Comparison of ENCODE assay signal across 1 cellular context in the genomic region with DNA sequence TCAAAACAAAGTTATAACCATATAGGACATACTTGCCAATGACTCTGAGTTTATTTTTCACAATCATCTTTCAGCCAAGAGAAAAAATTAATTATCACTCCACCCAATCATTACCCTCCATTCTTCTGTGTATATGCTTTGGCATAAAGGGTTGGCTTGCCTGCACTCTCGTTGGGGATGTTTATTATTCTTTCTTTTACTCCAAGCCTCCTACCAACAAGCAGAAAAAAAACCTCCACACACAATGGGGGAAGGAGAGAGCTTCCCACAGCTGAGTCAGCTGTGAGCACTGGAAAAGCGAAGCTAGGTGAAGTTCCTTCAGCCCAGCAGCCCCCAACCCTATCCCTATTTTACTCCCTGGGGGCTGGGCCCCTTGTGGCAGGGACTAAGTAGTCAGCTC.
TF ChIP-seq lines count a peak whose summit lies in the region.

No MANE protein-coding gene starts in this region.

TF ChIP-seq in GM23338, 12 proteins besides CTCF, POLR2A, EP300 and RAD21 (continued from another document):
- no peak for TF ChIP-seq STAT1 (IDR thresholded peaks at IDR 0.05; ENCODE audit: unreplicated experiment)
